ENCODE assay signal across 9 cellular contexts in the genomic region with DNA sequence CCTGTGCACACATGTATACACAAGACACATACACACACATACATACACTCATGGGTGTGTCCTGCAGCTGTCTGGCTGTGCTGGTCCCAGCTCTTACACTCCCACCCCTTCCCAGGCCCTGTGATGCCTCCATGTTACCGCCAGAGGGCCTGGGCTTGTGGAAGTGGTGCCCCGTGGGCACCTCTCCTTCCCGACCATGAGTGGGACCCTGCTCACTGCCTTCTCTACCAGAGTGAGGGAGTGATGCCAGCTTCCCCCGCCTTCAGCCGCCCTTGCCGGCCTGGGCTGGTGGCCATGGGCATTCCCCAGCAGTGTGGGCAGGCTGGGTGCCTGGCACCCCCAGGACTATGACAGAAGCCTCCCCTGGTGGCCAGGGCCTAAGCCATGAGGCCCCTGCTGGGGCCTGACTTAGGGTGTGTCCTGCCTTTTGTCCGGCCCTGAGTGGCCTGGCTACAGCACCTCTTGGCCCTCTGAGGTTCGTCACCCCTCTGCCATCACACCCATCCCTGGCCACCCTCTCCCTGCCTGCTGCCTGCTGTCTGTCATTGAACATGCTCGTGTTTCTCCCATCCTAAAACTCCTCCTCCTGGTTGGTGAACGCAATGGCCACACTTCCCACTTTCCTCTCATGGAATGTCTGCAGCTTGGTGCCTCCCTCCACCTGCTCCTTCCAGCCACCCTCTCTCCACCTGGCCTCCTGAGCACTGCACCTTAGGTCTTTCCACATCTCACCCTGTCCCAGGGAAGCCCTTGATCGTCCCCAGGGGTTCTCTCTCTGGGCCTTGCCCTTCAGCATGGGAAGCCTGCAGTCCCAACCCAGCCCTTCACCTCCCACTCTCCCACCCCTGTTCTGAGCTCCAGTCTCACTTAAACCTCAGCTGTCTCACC. TPM values are rescaled to one million over a fixed set of nuclear protein-coding genes. Genes with fewer than 3 reads are reported as not detected.
DNase-seq lines count a peak whose midpoint lies in the region; ATAC-seq and TF ChIP-seq lines count a peak whose summit lies in the region.
"Had no signal": no experiment of that assay in that cellular context is flagged by ENCODE, and none has a peak within 500 bp of the region (broad histone marks: within the 10 kb centered on the region; RNA-seq: fewer than 3 reads in every experiment).

No MANE protein-coding gene starts in this region.

- H3K4me3 ChIP-seq in fibroblast of pulmonary artery (replicated peaks; ENCODE audit: low read depth, low read length) = no peak overlapping the region
- H3K4me3 ChIP-seq: SK-N-MC had no signal

- POLR2A ChIA-PET in RWPE1 (lab: Yijun Ruan, JAX; ENCODE audit: low non-redundant PET) = no interaction called here

- ATAC-seq in GM19463 (IDR thresholded peaks at IDR 0.05; ENCODE audit: unreplicated experiment) (peak; percentile 43), GM21717 (IDR thresholded peaks at IDR 0.05; ENCODE audit: unreplicated experiment) (no peak)

- DNase-seq in RWPE1 (ENCODE audit: low spot score) = no peak
- DNase-seq in fibroblast of pulmonary artery (ENCODE audit: low read depth) = peak; percentile 39
- peak; percentile 78 for DNase-seq in posterior vena cava (ENCODE audit: low spot score)
- DNase-seq in HK-2 (ENCODE audit: unreplicated experiment) = no peak
- DNase-seq in CD1c-positive myeloid dendritic cell (ENCODE audit: extremely low spot score) = no peak
- DNase-seq in NK-92 treated with Interleukin-12 subunit alpha and Interleukin-12 subunit beta, amount 100 ng/mL, for 24 hours (lab: John Stamatoyannopoulos, UW) = no peak

- TF ChIP-seq CTCF in RWPE1 (conservative IDR thresholded peaks at IDR 0.05; ENCODE audit: low read depth) (peak; percentile 52), fibroblast of pulmonary artery (IDR thresholded peaks at IDR 0.05; ENCODE audit: low read length, missing control alignments) (peak; percentile 74)

- CTCF ChIA-PET in RWPE1 (lab: Yijun Ruan, JAX) = interaction anchor here (0.6 to 3.2 kb wide), 8 partner anchors 11 to 851 kb away, joined by 3 to 54 read pairs (median 5); partner anchors contain the start of gene HDAC11

- intact Hi-C loops in posterior vena cava (cut with DNase I) = loop anchor here (2.0 kb wide), 1 partner anchor 154 kb away; no protein-coding TSS in a partner anchor

- peak overlapping the region; percentile 91 for H3K27ac ChIP-seq in RWPE1
- H3K27ac ChIP-seq: SK-N-MC had no signal

RNA-seq across cellular contexts. Expression of gene HDAC11, which starts 14.6 kb away (rescaled TPM):
- total RNA-seq in posterior vena cava = 10 to 100 TPM; 12.9 to 15.3 TPM

RNA-seq across cellular contexts. Expression of gene FBLN2, which starts 54.2 kb away (rescaled TPM):
- total RNA-seq in posterior vena cava = 100 to 1,000 TPM; 283 to 585 TPM

Comparison
In these comparisons a context has a peak if more than half of its experiments do, and no peak if none do; other contexts are left out.
1. DNase-seq: peak in fibroblast of pulmonary artery (single experiment) and posterior vena cava (single experiment); none in RWPE1 (single experiment), HK-2 (single experiment), CD1c-positive myeloid dendritic cell (single experiment) and NK-92 treated with Interleukin-12 subunit alpha and Interleukin-12 subunit beta, amount 100 ng/mL, for 24 hours (single experiment).